Comparison of ENCODE assay signal across 8 cellular contexts in genomic region chr11:47176328-47177228, GRCh38. TPM values are rescaled to one million over a fixed set of nuclear protein-coding genes. Genes with fewer than 3 reads are reported as not detected.
DNase-seq lines count a peak whose midpoint lies in the region; ATAC-seq lines count a peak whose summit lies in the region.

TSS of gene ARFGAP2 (minus strand) at chr11:47176879. CDS start at chr11:47176853, 26 bp downstream.

- no peaks in the 10 kb centered on the region for H3K9me3 Mint-ChIP-seq in memory B cell

- POLR2A ChIA-PET in activated CD8-positive, alpha-beta memory T cell treated with anti-CD3 and anti-CD28 coated beads for 36 hours (lab: Charles Lee): interaction anchor here (0.5 to 1.0 kb wide), 2 partner anchors 38 to 291 kb away, joined by 3 to 5 read pairs; partner anchors contain the start of gene DDB2

- peak; percentile 95 for DNase-seq in COR-L47 (lab: John Stamatoyannopoulos, UW)
- DNase-seq in HT-29 (ENCODE audit: low spot score): peak; percentile 98
- peak; percentile 95 for DNase-seq in NK-92 treated with Interleukin-12 subunit alpha and Interleukin-12 subunit beta, amount 100 ng/mL, for 24 hours (lab: John Stamatoyannopoulos, UW)
- peak; percentile 90 for DNase-seq in effector CD8-positive, alpha-beta T cell (lab: John Stamatoyannopoulos, UW)
- peak; percentile 91 to 95 for DNase-seq in memory B cell (ENCODE audit: low spot score in 2 of 2)
- peak; percentile 94 for DNase-seq in stimulated activated CD8-positive, alpha-beta memory T cell treated with anti-CD3 and anti-CD28 coated beads, Interleukin-12 subunit alpha, Interleukin-12 subunit beta, amount 100 ng/mL, for 1 hour (ENCODE audit: low read depth)

- peaks cover 7% of the 10 kb centered on the region for H3K36me3 Mint-ChIP-seq in memory B cell

- CTCF ChIA-PET in activated CD8-positive, alpha-beta memory T cell treated with anti-CD3 and anti-CD28 coated beads for 36 hours (lab: Charles Lee): interaction anchor here (0.6 to 3.4 kb wide), 9 partner anchors 9 to 149 kb away, joined by 4 to 30 read pairs (median 8); partner anchors contain the start of genes DDB2, NR1H3 and PACSIN3

- peak within 1 kb of the TSS; percentile 94 for H3K4me3 Mint-ChIP-seq in memory B cell

- H3K27ac Mint-ChIP-seq in memory B cell: peak within 1 kb of the TSS; percentile 97

- peaks cover 28% of the 10 kb centered on the region for H3K4me1 Mint-ChIP-seq in memory B cell

- peaks cover 2% of the 10 kb centered on the region for H3K27me3 Mint-ChIP-seq in memory B cell

- ATAC-seq in GM21360 (IDR thresholded peaks at IDR 0.05; ENCODE audit: unreplicated experiment) (peak; percentile 79), memory B cell (ENCODE audit: low read depth) (peak; percentile 90)

RNA-seq across cellular contexts. Expression of gene ARFGAP2, which starts in this region (rescaled TPM):
- total RNA-seq in HT-29 (2014; rRNA removed; shearing (Covaris generic)): 162 and 181 TPM in 2 replicates
- 10 to 100 TPM; 88.7 to 93.5 TPM for total RNA-seq in activated CD8-positive, alpha-beta memory T cell treated with anti-CD3 and anti-CD28 coated beads for 36 hours

Comparison
In these comparisons a context has a peak if more than half of its experiments do, and no peak if none do; other contexts are left out.
1. Peak in every context shown above with its lines: DNase-seq and ATAC-seq.